8 cellular contexts compared by ENCODE assay signal in the genomic region with DNA sequence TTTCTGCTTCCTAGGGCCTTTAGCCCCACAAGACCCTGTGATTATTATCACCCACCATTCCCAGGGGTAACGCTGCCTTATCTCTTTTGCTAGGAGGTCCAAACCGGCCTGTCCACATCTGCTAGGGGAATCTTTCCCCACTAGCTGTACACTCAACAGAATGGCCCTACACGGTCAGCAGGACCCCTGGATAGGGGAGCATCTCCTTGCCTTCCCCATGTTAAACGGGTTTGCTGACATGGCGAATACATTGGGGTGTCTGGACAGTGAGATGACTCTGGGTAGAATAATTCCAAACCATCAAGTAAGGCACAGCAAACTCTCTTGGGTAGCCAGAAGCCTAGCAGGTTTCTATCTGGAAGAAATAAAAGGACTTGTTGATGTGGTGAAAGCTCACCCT. TPM values are rescaled to one million over a fixed set of nuclear protein-coding genes. Genes with fewer than 3 reads are reported as not detected.
A peak's percentile ranks its signal among the peaks of the same experiment; 100 is the strongest.
DNase-seq lines count a peak whose midpoint lies in the region; ATAC-seq and TF ChIP-seq lines count a peak whose summit lies in the region.

No MANE protein-coding gene starts in this region.

- POLR2A ChIA-PET in activated naive CD8-positive, alpha-beta T cell treated with anti-CD3 and anti-CD28 coated beads, Interleukin-2, amount 10 ng/mL, durations not matched to agents 7 days and 5 days (lab: Charles Lee), result interaction anchor here (0.9 to 2.1 kb wide), 4 partner anchors 11 to 85 kb away, joined by 3 to 9 read pairs (median 5); a partner anchor contains a TSS

- peak overlapping the region in 8 of 10 donors; percentile 47 to 81 (median 68) for H3K4me3 ChIP-seq in heart right ventricle
- peak overlapping the region; percentile 75 for H3K4me3 ChIP-seq in upper lobe of right lung

- H3K9me3 ChIP-seq in heart right ventricle (no peaks in the 10 kb centered on the region), upper lobe of right lung (no peaks in the 10 kb centered on the region)

- H3K36me3 ChIP-seq in heart right ventricle (no peaks in the 10 kb centered on the region), upper lobe of right lung (no peaks in the 10 kb centered on the region)

- TF ChIP-seq CTCF in heart right ventricle (IDR thresholded peaks at IDR 0.05), result no peak
- TF ChIP-seq CTCF in upper lobe of right lung (IDR thresholded peaks at IDR 0.05), result no peak

- H3K27me3 ChIP-seq in heart right ventricle (no peaks in the 10 kb centered on the region), upper lobe of right lung (no peaks in the 10 kb centered on the region)

- H3K27me3 Mint-ChIP-seq in activated naive CD8-positive, alpha-beta T cell treated with anti-CD3 and anti-CD28 coated beads, Interleukin-2, amount 10 ng/mL, durations not matched to agents 7 days and 5 days, result no peaks in the 10 kb centered on the region
- H3K27me3 Mint-ChIP-seq in memory B cell, result no peaks in the 10 kb centered on the region

- peaks cover 3 to 16% (median 14%) of the 10 kb centered on the region in 9 donors for H3K4me1 ChIP-seq in heart right ventricle
- peaks cover 6% of the 10 kb centered on the region for H3K4me1 ChIP-seq in upper lobe of right lung

- no peak for ATAC-seq in heart right ventricle
- no peak for ATAC-seq in left ventricle myocardium superior
- no peak for ATAC-seq in activated naive CD8-positive, alpha-beta T cell treated with anti-CD3 and anti-CD28 coated beads, Interleukin-2, amount 10 ng/mL, durations not matched to agents 7 days and 5 days (ENCODE audit: low read depth)
- ATAC-seq in memory B cell (ENCODE audit: low read depth), result no peak
- ATAC-seq in upper lobe of right lung, result no peak
- no peak for ATAC-seq in HG03095 (IDR thresholded peaks at IDR 0.05; ENCODE audit: unreplicated experiment)
- ATAC-seq in HG03469 (IDR thresholded peaks at IDR 0.05; ENCODE audit: unreplicated experiment), result no peak

- 41 to 54% methylated on average over 5 of the region's 5 CpGs for WGBS in heart right ventricle, 2 donors

- DNase-seq in heart right ventricle (no peak), left ventricle myocardium superior (no peak), memory B cell (ENCODE audit: low spot score in 2 of 2) (no peak), upper lobe of right lung (no peak), NCI-H2081 treated with DMSO at 0.1 percent for 48 hours (lab: John Stamatoyannopoulos, UW) (no peak)
- DNase-seq in activated naive CD8-positive, alpha-beta T cell treated with anti-CD3 and anti-CD28 coated beads, Interleukin-2, amount 10 ng/mL, durations not matched to agents 7 days and 5 days, result no peak

- H3K9me3 Mint-ChIP-seq in activated naive CD8-positive, alpha-beta T cell treated with anti-CD3 and anti-CD28 coated beads, Interleukin-2, amount 10 ng/mL, durations not matched to agents 7 days and 5 days, result no peaks in the 10 kb centered on the region
- no peaks in the 10 kb centered on the region for H3K9me3 Mint-ChIP-seq in memory B cell

- H3K36me3 Mint-ChIP-seq in activated naive CD8-positive, alpha-beta T cell treated with anti-CD3 and anti-CD28 coated beads, Interleukin-2, amount 10 ng/mL, durations not matched to agents 7 days and 5 days, result peaks cover 3% of the 10 kb centered on the region
- H3K36me3 Mint-ChIP-seq in memory B cell, result no peaks in the 10 kb centered on the region

- peak overlapping the region; percentile 91 for H3K27ac Mint-ChIP-seq in activated naive CD8-positive, alpha-beta T cell treated with anti-CD3 and anti-CD28 coated beads, Interleukin-2, amount 10 ng/mL, durations not matched to agents 7 days and 5 days
- peak overlapping the region; percentile 61 for H3K27ac Mint-ChIP-seq in memory B cell

- H3K27ac ChIP-seq in heart right ventricle (no peak overlapping the region), upper lobe of right lung (no peak overlapping the region)

- intact Hi-C loops in heart right ventricle (cut with DNase I) (loop anchor here in 4 of 10 donors (5.0 to 10.0 kb wide), 2 partner anchors 47 to 49 kb away; a partner anchor contains a TSS), left ventricle myocardium superior (cut with micrococcal nuclease) (no loop called here), upper lobe of right lung (cut with DNase I) (no loop called here)

- H3K4me1 Mint-ChIP-seq in activated naive CD8-positive, alpha-beta T cell treated with anti-CD3 and anti-CD28 coated beads, Interleukin-2, amount 10 ng/mL, durations not matched to agents 7 days and 5 days, result peaks cover 14% of the 10 kb centered on the region
- peaks cover 12% of the 10 kb centered on the region for H3K4me1 Mint-ChIP-seq in memory B cell

- H3K4me3 Mint-ChIP-seq in activated naive CD8-positive, alpha-beta T cell treated with anti-CD3 and anti-CD28 coated beads, Interleukin-2, amount 10 ng/mL, durations not matched to agents 7 days and 5 days, result peak overlapping the region; percentile 95
- peak overlapping the region; percentile 85 for H3K4me3 Mint-ChIP-seq in memory B cell

RNA-seq across cellular contexts. Expression of a gene that starts 0.7 kb away (rescaled TPM):
- total RNA-seq in heart right ventricle (1 to 10 TPM in 7 of 10 donors, under 1 TPM in 3; 0.20 to 2.4 (median 1.4) TPM), left ventricle myocardium superior (1.2 TPM), upper lobe of right lung (1.5 TPM)
- 1 to 10 TPM in 1 of 2 donors, under 1 TPM in 1; 0.96 to 1.6 TPM for polyA plus RNA-seq in heart right ventricle
- 10 to 100 TPM; 24.0 to 24.4 TPM for total RNA-seq in activated naive CD8-positive, alpha-beta T cell treated with anti-CD3 and anti-CD28 coated beads, Interleukin-2, amount 10 ng/mL, durations not matched to agents 7 days and 5 days

RNA-seq across cellular contexts. Expression of a gene that starts 14.0 kb away (rescaled TPM):
- not detected for total RNA-seq in heart right ventricle
- not detected for polyA plus RNA-seq in heart right ventricle
- not detected for total RNA-seq in left ventricle myocardium superior
- total RNA-seq in activated naive CD8-positive, alpha-beta T cell treated with anti-CD3 and anti-CD28 coated beads, Interleukin-2, amount 10 ng/mL, durations not matched to agents 7 days and 5 days, result not detected
- not detected for total RNA-seq in upper lobe of right lung

RNA-seq across cellular contexts. Expression of a gene that starts 41.9 kb away (rescaled TPM):
- total RNA-seq in heart right ventricle (10 to 100 TPM; 13.1 to 47.0 (median 22.0) TPM), left ventricle myocardium superior (26.7 TPM), upper lobe of right lung (110 TPM)
- 10 to 100 TPM; 12.0 to 57.6 TPM for polyA plus RNA-seq in heart right ventricle
- 100 to 1,000 TPM; 299 to 310 TPM for total RNA-seq in activated naive CD8-positive, alpha-beta T cell treated with anti-CD3 and anti-CD28 coated beads, Interleukin-2, amount 10 ng/mL, durations not matched to agents 7 days and 5 days

RNA-seq across cellular contexts. Expression of a gene that starts 48.0 kb away (rescaled TPM):
- total RNA-seq in heart right ventricle, result 1 to 10 TPM in 8 of 10 donors, under 1 TPM in 2; 0.53 to 4.4 (median 1.6) TPM
- polyA plus RNA-seq in heart right ventricle, result 1 to 10 TPM; 1.7 to 7.1 TPM
- 2.3 TPM for total RNA-seq in left ventricle myocardium superior
- 1 to 10 TPM; 1.7 to 2.9 TPM for total RNA-seq in activated naive CD8-positive, alpha-beta T cell treated with anti-CD3 and anti-CD28 coated beads, Interleukin-2, amount 10 ng/mL, durations not matched to agents 7 days and 5 days
- total RNA-seq in upper lobe of right lung, result 46.2 TPM

RNA-seq across cellular contexts. Expression of a gene that starts 52.6 kb away (rescaled TPM):
- total RNA-seq in heart right ventricle, result 1 to 10 TPM; 1.8 to 5.7 (median 2.5) TPM
- 1 to 10 TPM; 4.2 to 8.6 TPM for polyA plus RNA-seq in heart right ventricle
- total RNA-seq in left ventricle myocardium superior, result 1.7 TPM
- total RNA-seq in activated naive CD8-positive, alpha-beta T cell treated with anti-CD3 and anti-CD28 coated beads, Interleukin-2, amount 10 ng/mL, durations not matched to agents 7 days and 5 days, result 1 to 10 TPM; 1.3 to 2.3 TPM
- 6.6 TPM for total RNA-seq in upper lobe of right lung
